In the genomic region with DNA sequence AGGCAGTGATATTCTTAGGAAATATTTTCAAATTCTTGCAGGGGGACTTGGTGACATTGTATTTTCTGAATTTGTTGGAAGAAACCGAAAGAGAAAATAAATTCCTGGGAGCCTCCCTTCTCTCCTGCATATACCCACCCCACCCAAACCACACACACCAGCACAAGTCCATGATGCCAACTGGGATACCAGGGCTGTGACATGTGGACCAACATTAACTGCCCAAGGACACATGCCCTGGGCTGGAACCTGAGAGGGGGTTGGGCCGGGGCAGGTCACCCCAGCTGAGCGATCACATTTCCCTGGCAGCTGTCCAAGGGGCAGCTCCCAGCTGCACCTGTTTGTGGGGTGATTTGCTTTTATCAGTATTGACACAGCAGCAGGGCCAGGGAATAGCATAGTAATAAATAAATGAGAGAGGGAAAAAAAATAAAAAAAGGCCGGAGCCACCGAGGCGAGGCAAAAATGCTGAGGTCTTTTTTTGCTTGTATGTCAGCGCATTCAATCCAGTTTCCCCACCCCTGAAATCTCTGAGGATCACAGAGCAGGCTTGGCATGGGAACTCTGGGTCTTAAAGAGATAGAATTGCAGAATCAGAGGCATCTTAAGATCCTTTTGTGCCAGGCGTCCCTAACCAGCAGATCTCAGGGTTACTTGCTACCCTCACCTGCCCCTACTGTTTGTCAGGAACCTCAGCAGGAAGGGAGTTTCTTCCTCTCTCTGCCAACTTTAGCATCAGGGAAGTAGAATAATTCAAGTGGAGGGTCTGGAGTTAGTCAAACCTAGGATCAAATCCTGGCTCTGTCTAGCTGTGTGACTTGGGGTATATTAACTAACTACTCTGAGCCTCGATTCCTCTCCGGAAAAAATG, we compare ENCODE assay signal across 1 cellular context.
TF ChIP-seq lines count a peak whose summit lies in the region.

No MANE protein-coding gene starts in this region.

TF ChIP-seq in HepG2, 621 proteins besides CTCF, POLR2A, EP300 and RAD21 (continued from another document and continues in another):
- TF ChIP-seq, protein P1, sequence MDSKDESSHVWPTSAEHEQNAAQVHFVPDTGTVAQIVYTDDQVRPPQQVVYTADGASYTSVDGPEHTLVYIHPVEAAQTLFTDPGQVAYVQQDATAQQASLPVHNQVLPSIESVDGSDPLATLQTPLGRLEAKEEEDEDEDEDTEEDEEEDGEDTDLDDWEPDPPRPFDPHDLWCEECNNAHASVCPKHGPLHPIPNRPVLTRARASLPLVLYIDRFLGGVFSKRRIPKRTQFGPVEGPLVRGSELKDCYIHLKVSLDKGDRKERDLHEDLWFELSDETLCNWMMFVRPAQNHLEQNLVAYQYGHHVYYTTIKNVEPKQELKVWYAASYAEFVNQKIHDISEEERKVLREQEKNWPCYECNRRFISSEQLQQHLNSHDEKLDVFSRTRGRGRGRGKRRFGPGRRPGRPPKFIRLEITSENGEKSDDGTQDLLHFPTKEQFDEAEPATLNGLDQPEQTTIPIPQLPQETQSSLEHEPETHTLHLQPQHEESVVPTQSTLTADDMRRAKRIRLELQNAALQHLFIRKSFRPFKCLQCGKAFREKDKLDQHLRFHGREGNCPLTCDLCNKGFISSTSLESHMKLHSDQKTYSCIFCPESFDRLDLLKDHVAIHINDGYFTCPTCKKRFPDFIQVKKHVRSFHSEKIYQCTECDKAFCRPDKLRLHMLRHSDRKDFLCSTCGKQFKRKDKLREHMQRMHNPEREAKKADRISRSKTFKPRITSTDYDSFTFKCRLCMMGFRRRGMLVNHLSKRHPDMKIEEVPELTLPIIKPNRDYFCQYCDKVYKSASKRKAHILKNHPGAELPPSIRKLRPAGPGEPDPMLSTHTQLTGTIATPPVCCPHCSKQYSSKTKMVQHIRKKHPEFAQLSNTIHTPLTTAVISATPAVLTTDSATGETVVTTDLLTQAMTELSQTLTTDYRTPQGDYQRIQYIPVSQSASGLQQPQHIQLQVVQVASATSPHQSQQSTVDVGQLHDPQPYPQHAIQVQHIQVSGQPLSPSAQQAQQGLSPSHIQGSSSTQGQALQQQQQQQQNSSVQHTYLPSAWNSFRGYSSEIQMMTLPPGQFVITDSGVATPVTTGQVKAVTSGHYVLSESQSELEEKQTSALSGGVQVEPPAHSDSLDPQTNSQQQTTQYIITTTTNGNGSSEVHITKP (CRISPR knock-in tag; IDR thresholded peaks at IDR 0.05; ENCODE audit: low read depth) = peak; percentile 77
- TF ChIP-seq PHF21A (CRISPR knock-in tag; IDR thresholded peaks at IDR 0.05) (peak; percentile 96), FOXA1 (IDR thresholded peaks at IDR 0.05) (no peak), FOXA1 (CRISPR knock-in tag; IDR thresholded peaks at IDR 0.05) (peak; percentile 69), LCORL (IDR thresholded peaks at IDR 0.05) (no peak), LCORL (CRISPR knock-in tag; IDR thresholded peaks at IDR 0.05) (peak; percentile 90), RXRA (CRISPR knock-in tag; IDR thresholded peaks at IDR 0.05) (peak; percentile 82), ZNF367 (CRISPR knock-in tag; IDR thresholded peaks at IDR 0.05; ENCODE audit: borderline replicate concordance) (no peak), SALL1 (CRISPR knock-in tag; IDR thresholded peaks at IDR 0.05) (peak; percentile 96), ZFP1 (CRISPR knock-in tag; IDR thresholded peaks at IDR 0.05) (0 out of 2 replicates have a peak, but pooled peaks have one; percentile 61), ZNF260 (CRISPR knock-in tag; IDR thresholded peaks at IDR 0.05; ENCODE audit: borderline replicate concordance, low read depth) (peak; percentile 88; the same call in 1 of the 2 replicates), TCF12 (IDR thresholded peaks at IDR 0.05) (no peak), TCF12 (CRISPR knock-in tag; IDR thresholded peaks at IDR 0.05) (peak; percentile 90), HNRNPL (IDR thresholded peaks at IDR 0.05; ENCODE audit: low read depth, low read length) (peak; percentile 96), SOX5 (CRISPR knock-in tag; IDR thresholded peaks at IDR 0.05; ENCODE audit: borderline replicate concordance) (peak; percentile 79; the same call in 1 of the 2 replicates), AKAP8 (CRISPR knock-in tag; IDR thresholded peaks at IDR 0.05) (no peak), HDAC1 (CRISPR knock-in tag; IDR thresholded peaks at IDR 0.05) (peak; percentile 72), ZNF605 (CRISPR knock-in tag; IDR thresholded peaks at IDR 0.05) (peak; percentile 1), RELA (CRISPR knock-in tag; IDR thresholded peaks at IDR 0.05) (no peak), PRPF4 (IDR thresholded peaks at IDR 0.05; ENCODE audit: low read depth, low read length, poor library complexity, severe bottlenecking) (no peak), FOXC1 (CRISPR knock-in tag; IDR thresholded peaks at IDR 0.05; ENCODE audit: borderline replicate concordance) (peak; percentile 74; the same call in 1 of the 2 replicates), FOXP1 (IDR thresholded peaks at IDR 0.05) (no peak), FOXP1 (CRISPR knock-in tag; IDR thresholded peaks at IDR 0.05) (peak; percentile 78), SIX1 (CRISPR knock-in tag; IDR thresholded peaks at IDR 0.05; ENCODE audit: borderline replicate concordance) (peak; percentile 98), ZNF362 (CRISPR knock-in tag; IDR thresholded peaks at IDR 0.05; ENCODE audit: borderline replicate concordance) (peak; percentile 76; the same call in 1 of the 2 replicates), ZNF33A (CRISPR knock-in tag; IDR thresholded peaks at IDR 0.05; ENCODE audit: borderline replicate concordance) (0 out of 2 replicates have a peak, but pooled peaks have one; percentile 18), ZNF567 (CRISPR knock-in tag; IDR thresholded peaks at IDR 0.05; ENCODE audit: borderline replicate concordance) (no peak), ZC3H13 (CRISPR knock-in tag; IDR thresholded peaks at IDR 0.05) (no peak), ERF (CRISPR knock-in tag; IDR thresholded peaks at IDR 0.05) (peak; percentile 57; the same call in 1 of the 2 replicates), ETV5 (CRISPR knock-in tag; IDR thresholded peaks at IDR 0.05; ENCODE audit: borderline replicate concordance) (peak; percentile 72; the same call in 1 of the 2 replicates), ZHX2 (IDR thresholded peaks at IDR 0.05; ENCODE audit: low read depth) (0 out of 2 replicates have a peak, but pooled peaks have one; percentile 32), ZHX2 (CRISPR knock-in tag; IDR thresholded peaks at IDR 0.05; ENCODE audit: borderline replicate concordance) (no peak), DRAP1 (CRISPR knock-in tag; IDR thresholded peaks at IDR 0.05) (peak; percentile 42; the same call in 1 of the 2 replicates), KDM5B (CRISPR knock-in tag; IDR thresholded peaks at IDR 0.05; ENCODE audit: borderline replicate concordance) (0 out of 2 replicates have a peak, but pooled peaks have one; percentile 8)
- TF ChIP-seq, protein P2, sequence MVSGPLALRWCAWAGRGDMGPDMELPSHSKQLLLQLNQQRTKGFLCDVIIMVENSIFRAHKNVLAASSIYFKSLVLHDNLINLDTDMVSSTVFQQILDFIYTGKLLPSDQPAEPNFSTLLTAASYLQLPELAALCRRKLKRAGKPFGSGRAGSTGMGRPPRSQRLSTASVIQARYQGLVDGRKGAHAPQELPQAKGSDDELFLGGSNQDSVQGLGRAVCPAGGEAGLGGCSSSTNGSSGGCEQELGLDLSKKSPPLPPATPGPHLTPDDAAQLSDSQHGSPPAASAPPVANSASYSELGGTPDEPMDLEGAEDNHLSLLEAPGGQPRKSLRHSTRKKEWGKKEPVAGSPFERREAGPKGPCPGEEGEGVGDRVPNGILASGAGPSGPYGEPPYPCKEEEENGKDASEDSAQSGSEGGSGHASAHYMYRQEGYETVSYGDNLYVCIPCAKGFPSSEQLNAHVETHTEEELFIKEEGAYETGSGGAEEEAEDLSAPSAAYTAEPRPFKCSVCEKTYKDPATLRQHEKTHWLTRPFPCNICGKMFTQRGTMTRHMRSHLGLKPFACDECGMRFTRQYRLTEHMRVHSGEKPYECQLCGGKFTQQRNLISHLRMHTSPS (CRISPR knock-in tag; IDR thresholded peaks at IDR 0.05; ENCODE audit: low read depth) = peak; percentile 99
- TF ChIP-seq, protein P3, sequence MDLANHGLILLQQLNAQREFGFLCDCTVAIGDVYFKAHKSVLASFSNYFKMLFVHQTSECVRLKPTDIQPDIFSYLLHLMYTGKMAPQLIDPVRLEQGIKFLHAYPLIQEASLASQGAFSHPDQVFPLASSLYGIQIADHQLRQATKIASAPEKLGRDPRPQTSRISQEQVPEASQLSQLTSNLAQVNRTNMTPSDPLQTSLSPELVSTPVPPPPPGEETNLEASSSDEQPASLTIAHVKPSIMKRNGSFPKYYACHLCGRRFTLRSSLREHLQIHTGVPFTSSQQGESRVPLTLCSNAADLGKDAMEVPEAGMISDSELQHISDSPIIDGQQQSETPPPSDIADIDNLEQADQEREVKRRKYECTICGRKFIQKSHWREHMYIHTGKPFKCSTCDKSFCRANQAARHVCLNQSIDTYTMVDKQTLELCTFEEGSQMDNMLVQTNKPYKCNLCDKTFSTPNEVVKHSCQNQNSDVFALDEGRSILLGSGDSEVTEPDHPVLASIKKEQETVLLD (CRISPR knock-in tag; IDR thresholded peaks at IDR 0.05; ENCODE audit: low read depth) = 0 out of 2 replicates have a peak, but pooled peaks have one; percentile 3
- TF ChIP-seq, protein P4, sequence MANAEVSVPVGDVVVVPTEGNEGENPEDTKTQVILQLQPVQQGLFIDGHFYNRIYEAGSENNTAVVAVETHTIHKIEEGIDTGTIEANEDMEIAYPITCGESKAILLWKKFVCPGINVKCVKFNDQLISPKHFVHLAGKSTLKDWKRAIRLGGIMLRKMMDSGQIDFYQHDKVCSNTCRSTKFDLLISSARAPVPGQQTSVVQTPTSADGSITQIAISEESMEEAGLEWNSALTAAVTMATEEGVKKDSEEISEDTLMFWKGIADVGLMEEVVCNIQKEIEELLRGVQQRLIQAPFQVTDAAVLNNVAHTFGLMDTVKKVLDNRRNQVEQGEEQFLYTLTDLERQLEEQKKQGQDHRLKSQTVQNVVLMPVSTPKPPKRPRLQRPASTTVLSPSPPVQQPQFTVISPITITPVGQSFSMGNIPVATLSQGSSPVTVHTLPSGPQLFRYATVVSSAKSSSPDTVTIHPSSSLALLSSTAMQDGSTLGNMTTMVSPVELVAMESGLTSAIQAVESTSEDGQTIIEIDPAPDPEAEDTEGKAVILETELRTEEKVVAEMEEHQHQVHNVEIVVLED (CRISPR knock-in tag; IDR thresholded peaks at IDR 0.05; ENCODE audit: borderline replicate concordance) = no peak
- TF ChIP-seq, protein P5, sequence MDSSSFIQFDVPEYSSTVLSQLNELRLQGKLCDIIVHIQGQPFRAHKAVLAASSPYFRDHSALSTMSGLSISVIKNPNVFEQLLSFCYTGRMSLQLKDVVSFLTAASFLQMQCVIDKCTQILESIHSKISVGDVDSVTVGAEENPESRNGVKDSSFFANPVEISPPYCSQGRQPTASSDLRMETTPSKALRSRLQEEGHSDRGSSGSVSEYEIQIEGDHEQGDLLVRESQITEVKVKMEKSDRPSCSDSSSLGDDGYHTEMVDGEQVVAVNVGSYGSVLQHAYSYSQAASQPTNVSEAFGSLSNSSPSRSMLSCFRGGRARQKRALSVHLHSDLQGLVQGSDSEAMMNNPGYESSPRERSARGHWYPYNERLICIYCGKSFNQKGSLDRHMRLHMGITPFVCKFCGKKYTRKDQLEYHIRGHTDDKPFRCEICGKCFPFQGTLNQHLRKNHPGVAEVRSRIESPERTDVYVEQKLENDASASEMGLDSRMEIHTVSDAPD (CRISPR knock-in tag; IDR thresholded peaks at IDR 0.05) = no peak
